17 cellular contexts compared by ENCODE assay signal in the genomic region with DNA sequence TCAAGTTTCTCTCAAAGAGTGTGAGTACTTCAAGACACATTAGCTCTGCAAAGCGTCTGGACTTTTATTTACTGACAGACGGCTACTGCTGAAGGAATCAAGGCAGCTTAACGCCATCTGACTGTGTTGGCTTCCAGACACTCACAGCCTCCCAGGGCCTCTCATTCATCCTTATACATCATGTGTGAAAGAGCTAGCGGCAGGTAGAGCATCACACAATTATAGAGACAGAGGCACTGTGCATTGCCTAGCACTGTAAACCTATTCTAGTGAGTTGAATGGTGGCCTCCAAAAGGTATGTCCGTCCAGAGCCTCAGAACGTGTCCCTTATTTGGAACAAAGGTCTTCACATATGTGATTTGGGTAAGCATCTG.
DNase-seq lines count a peak whose midpoint lies in the region; ATAC-seq lines count a peak whose summit lies in the region.
"Had no signal": no experiment of that assay in that cellular context is flagged by ENCODE, and none has a peak within 500 bp of the region (broad histone marks: within the 10 kb centered on the region; RNA-seq: fewer than 3 reads in every experiment).

No MANE protein-coding gene starts in this region.

- no peaks in the 10 kb centered on the region for H3K27me3 ChIP-seq in trophoblast cell (ENCODE audit: insufficient read depth, low read length)
- no peaks in the 10 kb centered on the region for H3K27me3 ChIP-seq in neuronal stem cell (ENCODE audit: control insufficient read depth in 3 of 3, insufficient read depth in 3 of 3, low read depth in 1 of 3, low read length in 3 of 3)
- no peaks in the 10 kb centered on the region for H3K27me3 ChIP-seq in mesendoderm (ENCODE audit: insufficient read depth, low read length, poor library complexity)
- H3K27me3 ChIP-seq: heart right ventricle had no signal

- no CpG with 5 or more reads among the region's 6 CpGs for WGBS in trophoblast cell (ENCODE audit: extremely low coverage, insufficient coverage, insufficient read length)
- no CpG with 5 or more reads among the region's 6 CpGs for WGBS in neuronal stem cell (ENCODE audit: extremely low coverage in 2 of 2, insufficient read length in 2 of 2, insufficient replicate concordance in 1 of 2), 2 donors
- no CpG with 5 or more reads among the region's 6 CpGs for WGBS in mesendoderm (ENCODE audit: extremely low coverage, insufficient coverage, low lambda C conversion rate)

- H3K14ac ChIP-seq in trophoblast cell (ENCODE audit: low read length) (no peak overlapping the region), neuronal stem cell (ENCODE audit: low read length) (no peak overlapping the region)

- H2AFZ ChIP-seq in trophoblast cell (ENCODE audit: insufficient read depth, low read length, poor library complexity) = no peak overlapping the region
- no peak overlapping the region for H2AFZ ChIP-seq in neuronal stem cell (ENCODE audit: low read length)

- H3K36me3 ChIP-seq in trophoblast cell (ENCODE audit: control insufficient read depth in 1 of 2, insufficient read depth in 2 of 2, low read length in 2 of 2) (peaks cover 0 to 2% of the 10 kb centered on the region in 2 experiments), neuronal stem cell (replicated peaks in 1 of 2; ENCODE audit: control insufficient read depth in 2 of 2, insufficient read depth in 2 of 2, low read length in 2 of 2) (no peaks in the 10 kb centered on the region), mesendoderm (ENCODE audit: control insufficient read depth, insufficient read depth, low read length) (no peaks in the 10 kb centered on the region)
- H3K36me3 ChIP-seq: HAP-1, heart right ventricle, thoracic aorta had no signal

- H3K4me3 ChIP-seq in trophoblast cell (ENCODE audit: low read depth, low read length) (no peak overlapping the region), neuronal stem cell (ENCODE audit: low read length in 2 of 2) (no peak overlapping the region), mesendoderm (ENCODE audit: low read length) (no peak overlapping the region)
- H3K4me3 ChIP-seq: HAP-1, heart right ventricle, thoracic aorta had no signal

- H3K27ac ChIP-seq in trophoblast cell (ENCODE audit: low read depth, low read length) (peak overlapping the region; percentile 54), neuronal stem cell (replicated peaks; ENCODE audit: low read length) (no peak overlapping the region), mesendoderm (ENCODE audit: low read depth, low read length) (no peak overlapping the region)
- H3K27ac ChIP-seq: heart right ventricle, RWPE1, thoracic aorta had no signal

- H3K23ac ChIP-seq in trophoblast cell (ENCODE audit: low read length) (no peak overlapping the region), neuronal stem cell (ENCODE audit: low read depth, low read length, poor library complexity) (no peak overlapping the region), mesendoderm (ENCODE audit: low read length) (no peak overlapping the region)

- POLR2A ChIA-PET in activated CD4-positive, alpha-beta memory T cell treated with anti-CD3 and anti-CD28 coated beads for 36 hours (lab: Charles Lee) = interaction anchor here (0.9 to 1.0 kb wide), 2 partner anchors 30 to 146 kb away, joined by 3 read pairs; no protein-coding TSS in a partner anchor
- POLR2A ChIA-PET in activated CD4-positive, alpha-beta memory T cell treated with anti-CD3 and anti-CD28 coated beads, Interleukin-2, amount 10 ng/mL, durations not matched to agents 7 days and 5 days (lab: Charles Lee) = interaction anchor here (0.9 kb wide), 1 partner anchor 284 kb away, joined by 3 read pairs; a partner anchor contains a TSS

- H3K9ac ChIP-seq in trophoblast cell (ENCODE audit: low read length) (no peak overlapping the region), neuronal stem cell (ENCODE audit: low read depth, low read length, poor library complexity) (no peak overlapping the region), mesendoderm (ENCODE audit: low read length) (no peak overlapping the region)

- no peak overlapping the region for H2AK5ac ChIP-seq in trophoblast cell (ENCODE audit: low read length)
- H2AK5ac ChIP-seq in neuronal stem cell (ENCODE audit: low read depth, low read length) = no peak overlapping the region
- no peak overlapping the region for H2AK5ac ChIP-seq in mesendoderm (ENCODE audit: low read length)

- intact Hi-C loops in activated CD4-positive, alpha-beta memory T cell treated with anti-CD3 and anti-CD28 coated beads for 36 hours (cut with micrococcal nuclease) = loop anchor here (1.0 kb wide), 1 partner anchor 109 kb away; no protein-coding TSS in a partner anchor

- H4K91ac ChIP-seq in trophoblast cell (ENCODE audit: low read depth, low read length) (no peak overlapping the region), neuronal stem cell (ENCODE audit: low read depth, low read length, poor library complexity) (no peak overlapping the region)

- ATAC-seq in GM21515 (IDR thresholded peaks at IDR 0.05; ENCODE audit: unreplicated experiment) (peak; percentile 18), HG03457 (IDR thresholded peaks at IDR 0.05; ENCODE audit: unreplicated experiment) (peak; percentile 0)
- ATAC-seq: heart right ventricle had no signal

- peaks cover 2% of the 10 kb centered on the region for H3K9me3 ChIP-seq in trophoblast cell (ENCODE audit: insufficient read depth, low read depth, low read length)
- no peaks in the 10 kb centered on the region for H3K9me3 ChIP-seq in neuronal stem cell (replicated peaks in 1 of 2; ENCODE audit: control insufficient read depth in 2 of 2, insufficient read depth in 1 of 2, low read depth in 1 of 2, low read length in 2 of 2)
- H3K9me3 ChIP-seq: HAP-1, heart right ventricle, thoracic aorta had no signal

- H2BK5ac ChIP-seq in trophoblast cell (ENCODE audit: low read depth, low read length, poor library complexity) = no peak overlapping the region
- no peak overlapping the region for H2BK5ac ChIP-seq in neuronal stem cell (ENCODE audit: low read length)
- no peak overlapping the region for H2BK5ac ChIP-seq in mesendoderm (ENCODE audit: low read length)

- peaks cover 1% of the 10 kb centered on the region for H3K36me3 Mint-ChIP-seq in activated CD4-positive, alpha-beta memory T cell treated with anti-CD3 and anti-CD28 coated beads for 36 hours
- peaks cover 25% of the 10 kb centered on the region for H3K36me3 Mint-ChIP-seq in activated CD4-positive, alpha-beta memory T cell treated with anti-CD3 and anti-CD28 coated beads, Interleukin-2, amount 10 ng/mL, durations not matched to agents 7 days and 5 days (ENCODE audit: low read depth)

- no peak overlapping the region for H2BK120ac ChIP-seq in trophoblast cell (ENCODE audit: insufficient read depth, low read length, poor library complexity)
- H2BK120ac ChIP-seq in neuronal stem cell (ENCODE audit: low read depth, low read length) = no peak overlapping the region
- H2BK120ac ChIP-seq in mesendoderm (ENCODE audit: low read depth, low read length) = no peak overlapping the region

- CTCF ChIA-PET in activated CD4-positive, alpha-beta memory T cell treated with anti-CD3 and anti-CD28 coated beads for 36 hours (lab: Charles Lee) = interaction anchor here (1.5 kb wide), 1 partner anchor 31 kb away, joined by 3 read pairs; no protein-coding TSS in a partner anchor
- CTCF ChIA-PET in activated CD4-positive, alpha-beta memory T cell treated with anti-CD3 and anti-CD28 coated beads, Interleukin-2, amount 10 ng/mL, durations not matched to agents 7 days and 5 days (lab: Charles Lee) = no interaction called here

- peaks cover 14 to 19% of the 10 kb centered on the region in 2 experiments for H3K4me1 ChIP-seq in trophoblast cell (ENCODE audit: control insufficient read depth in 1 of 2, insufficient read depth in 2 of 2, low read length in 2 of 2)
- H3K4me1 ChIP-seq in neuronal stem cell (ENCODE audit: control insufficient read depth in 2 of 2, insufficient read depth in 1 of 2, low read depth in 1 of 2, low read length in 2 of 2) = peaks cover 11 to 17% of the 10 kb centered on the region in 2 donors
- no peaks in the 10 kb centered on the region for H3K4me1 ChIP-seq in mesendoderm (ENCODE audit: control insufficient read depth, low read depth, low read length)
- H3K4me1 ChIP-seq: HAP-1, heart right ventricle had no signal

- H2BK15ac ChIP-seq in neuronal stem cell (ENCODE audit: low read length) = no peak overlapping the region
- no peak overlapping the region for H2BK15ac ChIP-seq in mesendoderm (replicated peaks; ENCODE audit: low read depth)

- H3K79me2 ChIP-seq in trophoblast cell (ENCODE audit: control insufficient read depth, insufficient read depth, low read length, poor library complexity) (no peaks in the 10 kb centered on the region), mesendoderm (ENCODE audit: control insufficient read depth, insufficient read depth, low read length) (no peaks in the 10 kb centered on the region)

- DNase-seq in activated CD4-positive, alpha-beta memory T cell treated with anti-CD3 and anti-CD28 coated beads for 36 hours = no peak
- DNase-seq in activated CD4-positive, alpha-beta memory T cell treated with anti-CD3 and anti-CD28 coated beads, Interleukin-2, amount 10 ng/mL, durations not matched to agents 7 days and 5 days = no peak
- DNase-seq in trophoblast cell (no peak), neuronal stem cell (ENCODE audit: low spot score) (no peak), mesendoderm (no peak), HUDEP-2 (lab: John Stamatoyannopoulos, UW; ENCODE audit: unreplicated experiment in 76 of 76) (no peak)
- DNase-seq: activated CD4-positive, alpha-beta T cell treated with anti-CD3 and anti-CD28 coated beads for 4 hours; heart right ventricle; left colon; NCI-H1105; posterior cingulate gyrus had no signal

- H3K27me3 Mint-ChIP-seq in activated CD4-positive, alpha-beta memory T cell treated with anti-CD3 and anti-CD28 coated beads for 36 hours = no peaks in the 10 kb centered on the region
- no peaks in the 10 kb centered on the region for H3K27me3 Mint-ChIP-seq in activated CD4-positive, alpha-beta memory T cell treated with anti-CD3 and anti-CD28 coated beads, Interleukin-2, amount 10 ng/mL, durations not matched to agents 7 days and 5 days

- H3K4ac ChIP-seq in trophoblast cell (ENCODE audit: low read depth, low read length) (no peak overlapping the region), neuronal stem cell (ENCODE audit: low read length) (no peak overlapping the region), mesendoderm (ENCODE audit: low read depth, low read length) (no peak overlapping the region)

- H2BK12ac ChIP-seq in trophoblast cell (ENCODE audit: low read length) (peak overlapping the region; percentile 12), neuronal stem cell (ENCODE audit: low read length) (no peak overlapping the region)

- no peak overlapping the region for H4K12ac ChIP-seq in trophoblast cell (ENCODE audit: low read depth, low read length)

- peaks cover 55% of the 10 kb centered on the region for H3K4me1 Mint-ChIP-seq in activated CD4-positive, alpha-beta memory T cell treated with anti-CD3 and anti-CD28 coated beads for 36 hours (ENCODE audit: low read depth)
- peaks cover 56% of the 10 kb centered on the region for H3K4me1 Mint-ChIP-seq in activated CD4-positive, alpha-beta memory T cell treated with anti-CD3 and anti-CD28 coated beads, Interleukin-2, amount 10 ng/mL, durations not matched to agents 7 days and 5 days

- H4K8ac ChIP-seq in trophoblast cell (ENCODE audit: low read depth, low read length) (peak overlapping the region; percentile 2), neuronal stem cell (ENCODE audit: low read depth, low read length) (no peak overlapping the region), mesendoderm (ENCODE audit: low read depth, low read length) (no peak overlapping the region)

- H3K56ac ChIP-seq in mesendoderm (ENCODE audit: low read length) = no peak overlapping the region

- peak overlapping the region; percentile 67 for H3K27ac Mint-ChIP-seq in activated CD4-positive, alpha-beta memory T cell treated with anti-CD3 and anti-CD28 coated beads for 36 hours
- H3K27ac Mint-ChIP-seq in activated CD4-positive, alpha-beta memory T cell treated with anti-CD3 and anti-CD28 coated beads, Interleukin-2, amount 10 ng/mL, durations not matched to agents 7 days and 5 days = no peak overlapping the region
- H3K27ac Mint-ChIP-seq: T-helper 2 cell treated with Interferon-gamma antibody and Interleukin-4, amounts not matched to agents 5 μg/mL and 100 μg/mL, for 36 hours had no signal

- no peak overlapping the region for H3K4me2 ChIP-seq in trophoblast cell (ENCODE audit: low read length)
- H3K4me2 ChIP-seq in neuronal stem cell (ENCODE audit: insufficient read depth, low read length, poor library complexity, severe bottlenecking) = no peak overlapping the region
- no peak overlapping the region for H3K4me2 ChIP-seq in mesendoderm (ENCODE audit: low read length)

- no peaks in the 10 kb centered on the region for H3K9me3 Mint-ChIP-seq in activated CD4-positive, alpha-beta memory T cell treated with anti-CD3 and anti-CD28 coated beads for 36 hours
- H3K9me3 Mint-ChIP-seq in activated CD4-positive, alpha-beta memory T cell treated with anti-CD3 and anti-CD28 coated beads, Interleukin-2, amount 10 ng/mL, durations not matched to agents 7 days and 5 days = peaks cover 21% of the 10 kb centered on the region

- peaks cover 12% of the 10 kb centered on the region for H3K79me1 ChIP-seq in trophoblast cell (ENCODE audit: low read length)
- no peaks in the 10 kb centered on the region for H3K79me1 ChIP-seq in neuronal stem cell (ENCODE audit: low read depth, low read length)
- no peaks in the 10 kb centered on the region for H3K79me1 ChIP-seq in mesendoderm (ENCODE audit: low read length)

- no peak overlapping the region for H3K18ac ChIP-seq in trophoblast cell (ENCODE audit: low read length)
- no peak overlapping the region for H3K18ac ChIP-seq in neuronal stem cell (ENCODE audit: low read length)
- no peak overlapping the region for H3K18ac ChIP-seq in mesendoderm (ENCODE audit: low read length)

- H3K4me3 Mint-ChIP-seq in activated CD4-positive, alpha-beta memory T cell treated with anti-CD3 and anti-CD28 coated beads for 36 hours = no peak overlapping the region
- H3K4me3 Mint-ChIP-seq in activated CD4-positive, alpha-beta memory T cell treated with anti-CD3 and anti-CD28 coated beads, Interleukin-2, amount 10 ng/mL, durations not matched to agents 7 days and 5 days = no peak overlapping the region
- H3K4me3 Mint-ChIP-seq: T-helper 2 cell treated with Interferon-gamma antibody and Interleukin-4, amounts not matched to agents 5 μg/mL and 100 μg/mL, for 36 hours had no signal

- H4K5ac ChIP-seq in mesendoderm (ENCODE audit: low read length) = no peak overlapping the region
